22 cellular contexts compared by ENCODE assay signal in genomic region chr4:53832549-53832948, GRCh38.
DNase-seq lines count a peak whose midpoint lies in the region; ATAC-seq and TF ChIP-seq lines count a peak whose summit lies in the region.
"Had no signal": no experiment of that assay in that cellular context is flagged by ENCODE, and none has a peak within 500 bp of the region (broad histone marks: within the 10 kb centered on the region; RNA-seq: fewer than 3 reads in every experiment).

No MANE protein-coding gene starts in this region.

- H3K9me2 ChIP-seq in Karpas-422 (replicated peaks; ENCODE audit: insufficient read depth, low read length) = no peaks in the 10 kb centered on the region

- H3K4me3 ChIP-seq in HEK293 (ENCODE audit: low read depth, low read length) (no peak overlapping the region), Karpas-422 (ENCODE audit: low read length) (no peak overlapping the region), endodermal cell (ENCODE audit: low read length) (peak overlapping the region; percentile 14), ovary (no peak overlapping the region)
- H3K4me3 ChIP-seq: BLaER1, GM12878 had no signal

- H3K27ac ChIP-seq in HEK293 (ENCODE audit: extremely low read depth, low read depth, low read length) = no peak overlapping the region
- no peak overlapping the region for H3K27ac ChIP-seq in Karpas-422 (ENCODE audit: low read length)
- no peak overlapping the region for H3K27ac ChIP-seq in endodermal cell (ENCODE audit: low read depth, low read length)
- H3K27ac ChIP-seq in ovary = no peak overlapping the region
- H3K27ac ChIP-seq: BLaER1 had no signal

- no peaks in the 10 kb centered on the region for H4K20me1 ChIP-seq in Karpas-422 (ENCODE audit: insufficient read depth, low read depth, low read length)
- H4K20me1 ChIP-seq: BLaER1 had no signal

- no peak overlapping the region for H2AFZ ChIP-seq in Karpas-422 (ENCODE audit: low read length)

- no peaks in the 10 kb centered on the region for H3K9me3 ChIP-seq in HEK293 (ENCODE audit: control insufficient read depth, insufficient read depth, low read depth, low read length)
- H3K9me3 ChIP-seq in Karpas-422 (ENCODE audit: low read length) = peaks cover 20% of the 10 kb centered on the region
- H3K9me3 ChIP-seq in endodermal cell (ENCODE audit: control insufficient read depth, low read length) = peaks cover 31% of the 10 kb centered on the region
- H3K9me3 ChIP-seq in ovary = peaks cover 0 to 3% of the 10 kb centered on the region in 2 donors
- H3K9me3 ChIP-seq: BE2C had no signal

- no peak overlapping the region for H3K4me2 ChIP-seq in Karpas-422 (ENCODE audit: low read depth, low read length, poor library complexity, severe bottlenecking)
- H3K4me2 ChIP-seq: BLaER1 had no signal

- no peak overlapping the region for H3K27ac Mint-ChIP-seq in endodermal cell
- H3K27ac Mint-ChIP-seq: CD14-positive monocyte; CD4-positive, alpha-beta memory T cell; CD4-positive, CD25-positive, alpha-beta regulatory T cell; CD8-positive, alpha-beta memory T cell had no signal

- WGBS in endodermal cell (ENCODE audit: insufficient coverage in 1 of 2, insufficient read length in 1 of 2), 2 experiments = 76 to 78% methylated on average over 1 of the region's 1 CpG
- 82 to 100% (median 89%) methylated on average over 1 of the region's 1 CpG for WGBS in ovary, 3 donors

- ATAC-seq in HG03095 (IDR thresholded peaks at IDR 0.05; ENCODE audit: unreplicated experiment) = no peak
- ATAC-seq: GM12878 had no signal

- no peak for TF ChIP-seq EP300 in ovary (IDR thresholded peaks at IDR 0.05)

- H3K79me2 ChIP-seq in Karpas-422 (ENCODE audit: low read length) = no peaks in the 10 kb centered on the region

- DNase-seq in Karpas-422 = peak; percentile 37
- DNase-seq in endodermal cell = no peak
- no peak for DNase-seq in ovary
- DNase-seq: 8988T; ACHN; BE2C; C1 segment of cervical spinal cord; CD4-positive, alpha-beta memory T cell; CD4-positive, CD25-positive, alpha-beta regulatory T cell; CD8-positive, alpha-beta memory T cell; COR-L47; DMS 273 treated with DMSO at 0.1 percent for 48 hours; DMS153; DMS79; DND-41; EL; GDM1 had no signal

- TF ChIP-seq CTCF in HEK293 (tag by site-specific recombination; IDR thresholded peaks at IDR 0.05) = no peak
- TF ChIP-seq CTCF in endodermal cell (conservative IDR thresholded peaks at IDR 0.05) = no peak
- no peak for TF ChIP-seq CTCF in ovary (IDR thresholded peaks at IDR 0.05)

- no peak overlapping the region for H3K4me3 Mint-ChIP-seq in endodermal cell
- H3K4me3 Mint-ChIP-seq: CD14-positive monocyte; CD4-positive, alpha-beta memory T cell; CD4-positive, CD25-positive, alpha-beta regulatory T cell; CD8-positive, alpha-beta memory T cell had no signal

- POLR2A ChIA-PET in HEK293 (lab: Yijun Ruan, JAX) = no interaction called here

- peaks cover 2% of the 10 kb centered on the region for H3K36me3 Mint-ChIP-seq in endodermal cell (ENCODE audit: low read depth)
- H3K36me3 Mint-ChIP-seq: CD14-positive monocyte; CD4-positive, alpha-beta memory T cell; CD4-positive, CD25-positive, alpha-beta regulatory T cell had no signal

- H3K9me3 Mint-ChIP-seq in endodermal cell = peaks cover 86% of the 10 kb centered on the region

- H3K27me3 Mint-ChIP-seq in endodermal cell (ENCODE audit: insufficient read depth) = peaks cover 23% of the 10 kb centered on the region
- H3K27me3 Mint-ChIP-seq: CD4-positive, CD25-positive, alpha-beta regulatory T cell had no signal

- H3K4me1 ChIP-seq in HEK293 (ENCODE audit: control insufficient read depth, insufficient read depth, low read length) = no peaks in the 10 kb centered on the region
- H3K4me1 ChIP-seq in Karpas-422 (ENCODE audit: low read length) = no peaks in the 10 kb centered on the region
- no peaks in the 10 kb centered on the region for H3K4me1 ChIP-seq in endodermal cell (ENCODE audit: control insufficient read depth, insufficient read depth, low read length)
- H3K4me1 ChIP-seq in ovary (ENCODE audit: insufficient read depth) = no peaks in the 10 kb centered on the region
- H3K4me1 ChIP-seq: BE2C, BLaER1 had no signal

- H3K36me3 ChIP-seq in HEK293 (ENCODE audit: control insufficient read depth in 2 of 2, insufficient read depth in 1 of 2, low read length in 2 of 2) = no peaks in the 10 kb centered on the region
- H3K36me3 ChIP-seq in Karpas-422 (ENCODE audit: insufficient read depth, low read length) = no peaks in the 10 kb centered on the region; the same call in 1 of the 2 replicates
- no peaks in the 10 kb centered on the region for H3K36me3 ChIP-seq in endodermal cell (ENCODE audit: control insufficient read depth, insufficient read depth, low read length)
- H3K36me3 ChIP-seq in ovary = no peaks in the 10 kb centered on the region
- H3K36me3 ChIP-seq: BE2C, BLaER1 had no signal

- no peak for TF ChIP-seq POLR2A in ovary (IDR thresholded peaks at IDR 0.05)

- H3K9ac ChIP-seq in Karpas-422 (ENCODE audit: low read length) = no peak overlapping the region
- H3K9ac ChIP-seq in endodermal cell (ENCODE audit: extremely low read depth, low read length, poor library complexity, severe bottlenecking) = no peak overlapping the region
- H3K9ac ChIP-seq: BLaER1 had no signal

- H3K27me3 ChIP-seq in Karpas-422 (ENCODE audit: low read length) (no peaks in the 10 kb centered on the region), endodermal cell (ENCODE audit: control insufficient read depth, insufficient read depth, low read length, poor library complexity, severe bottlenecking) (no peaks in the 10 kb centered on the region), ovary (no peaks in the 10 kb centered on the region)
- H3K27me3 ChIP-seq: BE2C, BLaER1 had no signal

- intact Hi-C loops in ovary (cut with DNase I) = no loop called here

- CTCF ChIA-PET in HEK293 (lab: Yijun Ruan, JAX) = no interaction called here

- no peaks in the 10 kb centered on the region for H3K4me1 Mint-ChIP-seq in endodermal cell
- H3K4me1 Mint-ChIP-seq: CD14-positive monocyte; CD4-positive, alpha-beta memory T cell; CD4-positive, CD25-positive, alpha-beta regulatory T cell; CD8-positive, alpha-beta memory T cell had no signal

TF ChIP-seq in HEK293, 187 proteins besides CTCF, POLR2A, EP300 and RAD21:
- TF ChIP-seq ZNF510 (tag by site-specific recombination; IDR thresholded peaks at IDR 0.05; ENCODE audit: insufficient replicate concordance) = no peak
- peak; percentile 91 for TF ChIP-seq SETDB1 (IDR thresholded peaks at IDR 0.05; ENCODE audit: insufficient read length, low read length)
